Comparison of ENCODE assay signal across 1 cellular context in genomic region chr7:34677491-34677890, GRCh38.
TF ChIP-seq lines count a peak whose summit lies in the region.

No MANE protein-coding gene starts in this region.

TF ChIP-seq in WTC11, 78 proteins besides CTCF, POLR2A, EP300 and RAD21 (continued from another document):
- TF ChIP-seq ZNF532 (CRISPR knock-in tag; IDR thresholded peaks at IDR 0.05; ENCODE audit: borderline replicate concordance) (no peak), NFYB (CRISPR knock-in tag; conservative IDR thresholded peaks at IDR 0.05; ENCODE audit: low read depth) (no peak), RELA (CRISPR knock-in tag; IDR thresholded peaks at IDR 0.05; ENCODE audit: borderline replicate concordance) (no peak), ZNF671 (CRISPR knock-in tag; IDR thresholded peaks at IDR 0.05) (no peak), JAZF1 (CRISPR knock-in tag; IDR thresholded peaks at IDR 0.05) (no peak)
